In the genomic region with DNA sequence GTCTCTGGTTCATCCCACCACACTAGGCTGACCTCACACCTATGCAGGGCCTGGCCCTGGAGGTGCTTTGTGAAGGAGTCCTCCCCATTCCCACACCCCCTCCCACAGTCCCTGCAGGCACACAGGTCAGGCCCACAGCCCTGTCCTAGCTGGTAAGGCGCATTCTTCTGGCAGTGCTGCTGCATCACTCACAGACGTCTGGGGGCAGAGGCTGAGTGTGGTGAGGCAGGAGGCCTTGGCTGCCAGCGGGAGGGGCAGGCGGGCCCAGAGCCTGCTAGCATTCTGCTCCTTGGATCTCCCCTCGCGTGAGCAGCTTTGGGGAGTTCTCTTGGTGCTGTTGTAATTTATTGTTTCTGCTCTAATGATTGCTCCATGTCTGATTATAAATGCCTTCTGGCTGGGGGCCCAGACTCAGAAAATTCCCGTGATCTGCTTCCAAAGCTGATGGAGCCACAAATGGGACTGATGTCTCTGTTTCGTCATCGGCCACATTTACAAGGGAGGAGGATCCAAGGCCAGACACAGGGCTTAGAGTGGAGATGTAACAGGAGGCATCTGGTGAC, we compare ENCODE assay signal across 11 cellular contexts.
DNase-seq lines count a peak whose midpoint lies in the region; ATAC-seq and TF ChIP-seq lines count a peak whose summit lies in the region.
"Had no signal": no experiment of that assay in that cellular context is flagged by ENCODE, and none has a peak within 500 bp of the region (broad histone marks: within the 10 kb centered on the region; RNA-seq: fewer than 3 reads in every experiment).

No MANE protein-coding gene starts in this region.

- 25% methylated on average over 9 of the region's 9 CpGs for WGBS in smooth muscle cell (ENCODE audit: low lambda C conversion rate)

- H3K27me3 ChIP-seq in H7 (ENCODE audit: control insufficient read depth, insufficient read depth, low read length) (no peaks in the 10 kb centered on the region), smooth muscle cell (ENCODE audit: low read depth) (no peaks in the 10 kb centered on the region)

- H4K20me1 ChIP-seq in smooth muscle cell (ENCODE audit: low read depth): peaks cover 27% of the 10 kb centered on the region

- peak; percentile 7 for ATAC-seq in left colon
- no peak for ATAC-seq in GM18870 (IDR thresholded peaks at IDR 0.05; ENCODE audit: unreplicated experiment)

- DNase-seq in H7 (peak; percentile 60), cerebellum (ENCODE audit: low spot score) (peak; percentile 16), left colon (peak; percentile 30 to 44), smooth muscle cell (lab: John Stamatoyannopoulos, UW; ENCODE audit: unreplicated experiment) (peak; percentile 68), NCI-H446 (lab: John Stamatoyannopoulos, UW) (no peak), NCI-H1930 (lab: John Stamatoyannopoulos, UW) (no peak)
- no peak for DNase-seq in stimulated activated CD4-positive, alpha-beta T cell treated with anti-CD3 and anti-CD28 coated beads, Interleukin-1b, Interleukin-23, amount 100 ng/mL, for 48 hours
- DNase-seq: DMS153, NCI-H1436 treated with DMSO at 0.1 percent for 48 hours, T-helper 1 cell had no signal

- peaks cover under 1% of the 10 kb centered on the region for H3F3A ChIP-seq in smooth muscle cell (ENCODE audit: low read depth)

- no peak overlapping the region for H2AFZ ChIP-seq in smooth muscle cell (ENCODE audit: low read depth)

- peak overlapping the region; percentile 83 for H3K27ac ChIP-seq in smooth muscle cell (ENCODE audit: low read depth)

- H3K4me3 ChIP-seq in H7 (ENCODE audit: insufficient read depth, low read depth, low read length): no peak overlapping the region
- no peak overlapping the region for H3K4me3 ChIP-seq in smooth muscle cell

- H3K79me2 ChIP-seq in smooth muscle cell (ENCODE audit: low read depth): peaks cover 5% of the 10 kb centered on the region

- H3K4me1 ChIP-seq in smooth muscle cell (ENCODE audit: low read depth): no peaks in the 10 kb centered on the region

- H3K9me3 ChIP-seq in smooth muscle cell (replicated peaks; ENCODE audit: low read depth): no peaks in the 10 kb centered on the region

- intact Hi-C loops in left colon (cut with DNase I, micrococcal nuclease): no loop called here

- H3K36me3 ChIP-seq in H7 (replicated peaks; ENCODE audit: control insufficient read depth, insufficient read depth, low read length) (no peaks in the 10 kb centered on the region), smooth muscle cell (ENCODE audit: low read depth) (no peaks in the 10 kb centered on the region)

- peak overlapping the region; percentile 50 for H3K4me2 ChIP-seq in smooth muscle cell

- TF ChIP-seq CTCF in smooth muscle cell (IDR thresholded peaks at IDR 0.05; ENCODE audit: borderline replicate concordance, insufficient read depth, poor library complexity, severe bottlenecking): no peak

- peak overlapping the region; percentile 21 for H3K9ac ChIP-seq in smooth muscle cell (ENCODE audit: low read depth)

Comparison
In these comparisons a context has a peak if more than half of its experiments do, and no peak if none do; other contexts are left out.
1. DNase-seq: peak in H7 (single experiment), cerebellum (single experiment), left colon (2 of 2) and smooth muscle cell (single experiment); none in stimulated activated CD4-positive, alpha-beta T cell treated with anti-CD3 and anti-CD28 coated beads, Interleukin-1b, Interleukin-23, amount 100 ng/mL, for 48 hours (single experiment), NCI-H446 (0 of 2) and NCI-H1930 (0 of 2).